ENCODE assay signal across 11 cellular contexts in genomic region chr17:76528528-76529223, GRCh38. TPM values are rescaled to one million over a fixed set of nuclear protein-coding genes. Genes with fewer than 3 reads are reported as not detected.
DNase-seq lines count a peak whose midpoint lies in the region; ATAC-seq and TF ChIP-seq lines count a peak whose summit lies in the region.
"Had no signal": no experiment of that assay in that cellular context is flagged by ENCODE, and none has a peak within 500 bp of the region (broad histone marks: within the 10 kb centered on the region; RNA-seq: fewer than 3 reads in every experiment).

No MANE protein-coding gene starts in this region.

- no peak for DNase-seq in activated naive CD4-positive, alpha-beta T cell treated with anti-CD3 and anti-CD28 coated beads, Interleukin-2, amount 10 ng/mL, durations not matched to agents 7 days and 5 days
- DNase-seq in activated naive CD4-positive, alpha-beta T cell treated with Interleukin-2 at 50 U/mL for 16 hours = no peak
- DNase-seq in coronary artery (ENCODE audit: low spot score) (no peak), mucosa of descending colon (peak in 2 of 3 donors; percentile 27 to 43), vagina (ENCODE audit: extremely low spot score in 2 of 2) (no peak)
- DNase-seq: AML-193, natural killer cell, NCI-H510A treated with DMSO at 0.1 percent for 48 hours had no signal

- H3K4me3 ChIP-seq in coronary artery (peak overlapping the region; percentile 42), mucosa of descending colon (no peak overlapping the region), vagina (peak overlapping the region; percentile 4 to 8)

- peaks cover 53% of the 10 kb centered on the region for H3K27me3 Mint-ChIP-seq in activated naive CD4-positive, alpha-beta T cell treated with anti-CD3 and anti-CD28 coated beads, Interleukin-2, amount 10 ng/mL, durations not matched to agents 7 days and 5 days

- H3K4me1 ChIP-seq in mucosa of descending colon (ENCODE audit: low read depth) = peaks cover 46% of the 10 kb centered on the region
- H3K4me1 ChIP-seq in vagina = peaks cover 77% of the 10 kb centered on the region

- H3K27me3 ChIP-seq in vagina = no peaks in the 10 kb centered on the region

- H3K9me3 Mint-ChIP-seq in activated naive CD4-positive, alpha-beta T cell treated with anti-CD3 and anti-CD28 coated beads, Interleukin-2, amount 10 ng/mL, durations not matched to agents 7 days and 5 days = no peaks in the 10 kb centered on the region
- H3K9me3 Mint-ChIP-seq: natural killer cell had no signal

- TF ChIP-seq CTCF in coronary artery (IDR thresholded peaks at IDR 0.05) (no peak), mucosa of descending colon (IDR thresholded peaks at IDR 0.05) (no peak), vagina (IDR thresholded peaks at IDR 0.05) (peak in 1 of 3 experiments; percentile 39)

- H3K27ac Mint-ChIP-seq in activated naive CD4-positive, alpha-beta T cell treated with anti-CD3 and anti-CD28 coated beads, Interleukin-2, amount 10 ng/mL, durations not matched to agents 7 days and 5 days = peak overlapping the region; percentile 42

- intact Hi-C loops in mucosa of descending colon (cut with DNase I, micrococcal nuclease) (no loop called here), vagina (cut with DNase I) (no loop called here)

- no peak for TF ChIP-seq POLR2A in vagina (IDR thresholded peaks at IDR 0.05)

- ATAC-seq in mucosa of descending colon (no peak), HG02610 (IDR thresholded peaks at IDR 0.05; ENCODE audit: unreplicated experiment) (no peak), GM18858 (IDR thresholded peaks at IDR 0.05; ENCODE audit: unreplicated experiment) (no peak), GM21390 (IDR thresholded peaks at IDR 0.05; ENCODE audit: unreplicated experiment) (no peak)

- H3K4me1 Mint-ChIP-seq in activated naive CD4-positive, alpha-beta T cell treated with anti-CD3 and anti-CD28 coated beads, Interleukin-2, amount 10 ng/mL, durations not matched to agents 7 days and 5 days = peaks cover 18% of the 10 kb centered on the region

- H3K36me3 ChIP-seq in mucosa of descending colon (ENCODE audit: low read depth) = no peaks in the 10 kb centered on the region
- no peaks in the 10 kb centered on the region for H3K36me3 ChIP-seq in vagina

- CTCF ChIA-PET in activated naive CD4-positive, alpha-beta T cell treated with anti-CD3 and anti-CD28 coated beads, Interleukin-2, amount 10 ng/mL, durations not matched to agents 7 days and 5 days (lab: Charles Lee) = interaction anchor here (0.6 to 1.4 kb wide), 6 partner anchors 10 to 185 kb away, joined by 3 to 4 read pairs (median 3); no protein-coding TSS in a partner anchor

- H3K36me3 Mint-ChIP-seq in activated naive CD4-positive, alpha-beta T cell treated with anti-CD3 and anti-CD28 coated beads, Interleukin-2, amount 10 ng/mL, durations not matched to agents 7 days and 5 days = no peaks in the 10 kb centered on the region
- H3K36me3 Mint-ChIP-seq: natural killer cell had no signal

- H3K27ac ChIP-seq in coronary artery = peak overlapping the region; percentile 90 to 91
- H3K27ac ChIP-seq in vagina = peak overlapping the region; percentile 96

- H3K4me3 Mint-ChIP-seq in activated naive CD4-positive, alpha-beta T cell treated with anti-CD3 and anti-CD28 coated beads, Interleukin-2, amount 10 ng/mL, durations not matched to agents 7 days and 5 days = peak overlapping the region; percentile 7

- H3K9me3 ChIP-seq in mucosa of descending colon (no peaks in the 10 kb centered on the region), vagina (no peaks in the 10 kb centered on the region)

RNA-seq across cellular contexts. Expression of gene CYGB, which starts 8.8 kb away (rescaled TPM):
- total RNA-seq in mucosa of descending colon (10 to 100 TPM; 10.6 to 24.0 (median 15.1) TPM), vagina (30.0 TPM)

RNA-seq across cellular contexts. Expression of gene PRCD, which starts 11.2 kb away (rescaled TPM):
- total RNA-seq in mucosa of descending colon = 1 to 10 TPM; 1.0 to 4.8 (median 1.6) TPM
- 21.4 TPM for total RNA-seq in vagina

RNA-seq across cellular contexts. Expression of gene RHBDF2, which starts 27.5 kb away (rescaled TPM):
- 10 to 100 TPM; 11.2 to 20.8 (median 18.9) TPM for total RNA-seq in mucosa of descending colon
- total RNA-seq in vagina = 34.6 TPM

RNA-seq across cellular contexts. Expression of gene ST6GALNAC2, which starts 57.0 kb away (rescaled TPM):
- 10 to 100 TPM in 1 of 3 donors, 1 to 10 TPM in 2; 3.7 to 11.1 (median 4.3) TPM for total RNA-seq in mucosa of descending colon
- 24.8 TPM for total RNA-seq in vagina

Comparison
In these comparisons a context has a peak if more than half of its experiments do, and no peak if none do; other contexts are left out.
1. DNase-seq: peak in mucosa of descending colon (2 of 3); none in activated naive CD4-positive, alpha-beta T cell treated with anti-CD3 and anti-CD28 coated beads, Interleukin-2, amount 10 ng/mL, durations not matched to agents 7 days and 5 days (single experiment), activated naive CD4-positive, alpha-beta T cell treated with Interleukin-2 at 50 U/mL for 16 hours (single experiment), coronary artery (single experiment) and vagina (0 of 2).